ENCODE assay signal across 12 cellular contexts in genomic region chr11:9739108-9739507, GRCh38.
DNase-seq lines count a peak whose midpoint lies in the region; ATAC-seq and TF ChIP-seq lines count a peak whose summit lies in the region.
"Had no signal": no experiment of that assay in that cellular context is flagged by ENCODE, and none has a peak within 500 bp of the region (broad histone marks: within the 10 kb centered on the region; RNA-seq: fewer than 3 reads in every experiment).

No MANE protein-coding gene starts in this region.

- H3K9ac ChIP-seq in BLaER1 treated with 17β-estradiol and CSF1 and Interleukin-3, amounts not matched to agents 10 nM and 100 nM = peak overlapping the region in 2 of 11 experiments; percentile 13 to 58; a peak in 3 of 22 replicates

- H3K4me1 Mint-ChIP-seq in chondrocyte (ENCODE audit: low read depth) = peaks cover 24% of the 10 kb centered on the region

- no peak overlapping the region for H3K4me3 Mint-ChIP-seq in chondrocyte (ENCODE audit: unreplicated experiment)
- H3K4me3 Mint-ChIP-seq: HFFc6 had no signal

- ATAC-seq in GM19035 (IDR thresholded peaks at IDR 0.05; ENCODE audit: unreplicated experiment) = peak; percentile 73
- ATAC-seq in HG03342 (IDR thresholded peaks at IDR 0.05; ENCODE audit: unreplicated experiment) = peak; percentile 71
- ATAC-seq in HG03039 (IDR thresholded peaks at IDR 0.05; ENCODE audit: unreplicated experiment) = no peak

- peaks cover 0 to 63% (median 0%) of the 10 kb centered on the region in 11 experiments; a peak in 5 of 22 replicates for H4K20me1 ChIP-seq in BLaER1 treated with 17β-estradiol and CSF1 and Interleukin-3, amounts not matched to agents 10 nM and 100 nM

- no peak overlapping the region for H3K4me3 ChIP-seq in BLaER1 treated with 17β-estradiol and CSF1 and Interleukin-3, amounts not matched to agents 10 nM and 100 nM

- H3K9me3 ChIP-seq in BLaER1 treated with 17β-estradiol and CSF1 and Interleukin-3, amounts not matched to agents 10 nM and 100 nM (replicated peaks in 1 of 11) = peaks cover 20 to 42% (median 38%) of the 10 kb centered on the region in 11 experiments; a peak in 21 of 22 replicates

- H3K27me3 ChIP-seq in BLaER1 treated with 17β-estradiol and CSF1 and Interleukin-3, amounts not matched to agents 10 nM and 100 nM = no peaks in the 10 kb centered on the region

- H3K27me3 Mint-ChIP-seq in chondrocyte (ENCODE audit: low read depth) = no peaks in the 10 kb centered on the region
- H3K27me3 Mint-ChIP-seq: progenitor cell of endocrine pancreas had no signal

- peaks cover 37% of the 10 kb centered on the region for H3K36me3 Mint-ChIP-seq in chondrocyte (ENCODE audit: low read depth)

- peak overlapping the region; percentile 30 to 83 (median 52) for H3K4me2 ChIP-seq in BLaER1 treated with 17β-estradiol and CSF1 and Interleukin-3, amounts not matched to agents 10 nM and 100 nM

- H3K27ac Mint-ChIP-seq in chondrocyte (ENCODE audit: unreplicated experiment) = peak overlapping the region; percentile 37
- H3K27ac Mint-ChIP-seq: HFFc6, progenitor cell of endocrine pancreas had no signal

- no peak for TF ChIP-seq CTCF in chondrocyte (IDR thresholded peaks at IDR 0.05)

- H3K27ac ChIP-seq in BLaER1 treated with 17β-estradiol and CSF1 and Interleukin-3, amounts not matched to agents 10 nM and 100 nM = peak overlapping the region in 7 of 11 experiments; percentile 15 to 62 (median 56); a peak in 10 of 22 replicates

- peaks cover 54 to 80% (median 66%) of the 10 kb centered on the region in 11 experiments for H3K36me3 ChIP-seq in BLaER1 treated with 17β-estradiol and CSF1 and Interleukin-3, amounts not matched to agents 10 nM and 100 nM

- H3K9me3 Mint-ChIP-seq in chondrocyte (ENCODE audit: low read depth) = peaks cover 7% of the 10 kb centered on the region
- H3K9me3 Mint-ChIP-seq: HFFc6 had no signal

- DNase-seq in chondrocyte (ENCODE audit: low spot score) = no peak
- no peak for DNase-seq in mesenteric fat pad (ENCODE audit: low spot score)
- DNase-seq in COR-L47 (lab: John Stamatoyannopoulos, UW) = no peak
- no peak for DNase-seq in activated effector memory CD4-positive, alpha-beta T cell treated with Interleukin-2 at 50 U/mL for 16 hours
- DNase-seq: Calu3, HFFc6, NCI-H187 treated with DMSO at 0.1 percent for 48 hours had no signal

- H3K4me1 ChIP-seq in BLaER1 treated with 17β-estradiol and CSF1 and Interleukin-3, amounts not matched to agents 10 nM and 100 nM = peaks cover 18 to 48% (median 20%) of the 10 kb centered on the region in 10 experiments
